11 cellular contexts compared by ENCODE assay signal in the genomic region with DNA sequence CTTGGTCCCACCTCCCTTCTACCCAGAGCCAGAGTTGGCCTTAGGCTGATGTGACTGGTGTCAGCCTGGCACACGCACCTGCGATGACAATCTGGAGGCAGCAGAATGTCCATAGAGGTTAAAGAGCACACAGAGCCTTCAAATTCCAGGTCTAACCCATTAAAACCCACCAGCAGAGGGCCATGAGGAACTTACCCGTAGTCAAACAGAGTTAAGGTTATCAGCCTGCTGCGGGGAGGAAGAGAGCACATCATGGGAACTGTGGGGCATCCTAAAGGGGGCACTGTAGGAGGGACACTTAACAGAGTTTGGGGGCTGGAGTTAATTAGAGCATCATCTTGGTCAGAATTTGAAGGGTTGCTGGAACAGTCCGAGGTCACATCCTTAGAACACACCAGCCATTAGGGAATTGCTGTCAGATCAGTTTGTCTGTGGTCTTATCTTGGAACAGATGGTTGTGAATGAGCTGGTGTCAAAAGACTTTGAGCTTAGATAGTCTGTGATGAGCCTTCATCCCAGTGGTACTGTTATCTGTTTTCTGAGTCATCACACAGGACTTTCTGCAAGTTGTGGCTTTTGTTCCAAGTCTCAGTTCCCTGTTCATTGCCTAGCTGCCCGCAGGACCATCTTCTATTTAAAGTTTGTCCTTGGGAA.
DNase-seq lines count a peak whose midpoint lies in the region; ATAC-seq and TF ChIP-seq lines count a peak whose summit lies in the region.
"Had no signal": no experiment of that assay in that cellular context is flagged by ENCODE, and none has a peak within 500 bp of the region (broad histone marks: within the 10 kb centered on the region; RNA-seq: fewer than 3 reads in every experiment).

No MANE protein-coding gene starts in this region.

- H3K4me3 Mint-ChIP-seq in natural killer cell = no peak overlapping the region
- no peak overlapping the region for H3K4me3 Mint-ChIP-seq in natural killer cell treated with Interleukin-12 subunit alpha and Interleukin-12 subunit beta and Interleukin-15 and Interleukin-18, amount 100 ng/mL, for 72 hours
- no peak overlapping the region for H3K4me3 Mint-ChIP-seq in CD4-positive, alpha-beta T cell

- H3K36me3 ChIP-seq in right atrium auricular region (no peaks in the 10 kb centered on the region), mammary epithelial cell (ENCODE audit: insufficient read depth, low read length) (no peaks in the 10 kb centered on the region)
- H3K36me3 ChIP-seq: adrenal gland had no signal

- WGBS in mammary epithelial cell (ENCODE audit: low coverage, missing lambda C conversion rate) = 87% methylated on average over 6 of the region's 6 CpGs

- in situ Hi-C loops in mammary epithelial cell (cut with MboI; ENCODE audit: low sequenced_read_pairs in 2 of 2) = no loop called here

- no peak for ATAC-seq in natural killer cell
- no peak for ATAC-seq in natural killer cell treated with Interleukin-12 subunit alpha and Interleukin-12 subunit beta and Interleukin-15 and Interleukin-18, amount 100 ng/mL, for 72 hours
- ATAC-seq in CD4-positive, alpha-beta T cell (ENCODE audit: poor library complexity) = no peak

- no peaks in the 10 kb centered on the region for H3K9me3 Mint-ChIP-seq in natural killer cell
- H3K9me3 Mint-ChIP-seq in natural killer cell treated with Interleukin-12 subunit alpha and Interleukin-12 subunit beta and Interleukin-15 and Interleukin-18, amount 100 ng/mL, for 72 hours = no peaks in the 10 kb centered on the region
- H3K9me3 Mint-ChIP-seq in CD4-positive, alpha-beta T cell = no peaks in the 10 kb centered on the region

- no peak overlapping the region for H3K9ac ChIP-seq in mammary epithelial cell (ENCODE audit: insufficient read depth, low read length)

- no peaks in the 10 kb centered on the region for H3K79me2 ChIP-seq in mammary epithelial cell (ENCODE audit: insufficient read depth, low read length)

- H3K27me3 Mint-ChIP-seq in natural killer cell (ENCODE audit: low read depth in 2 of 2) = no peaks in the 10 kb centered on the region
- H3K27me3 Mint-ChIP-seq in natural killer cell treated with Interleukin-12 subunit alpha and Interleukin-12 subunit beta and Interleukin-15 and Interleukin-18, amount 100 ng/mL, for 72 hours = no peaks in the 10 kb centered on the region
- no peaks in the 10 kb centered on the region for H3K27me3 Mint-ChIP-seq in CD4-positive, alpha-beta T cell

- CTCF ChIA-PET in CD4-positive, alpha-beta T cell (lab: Charles Lee) = no interaction called here
- CTCF ChIA-PET in mammary epithelial cell (lab: Charles Lee; ENCODE audit: low non-redundant PET) = no interaction called here

- no peaks in the 10 kb centered on the region for H4K20me1 ChIP-seq in mammary epithelial cell (ENCODE audit: insufficient read depth, low read length)

- BruUV-seq in mammary epithelial cell (replicated peaks; lab: Mats Ljungman, UMichigan) = no TSS peak

- H3K4me2 ChIP-seq in mammary epithelial cell (ENCODE audit: insufficient read depth, low read depth, low read length) = no peak overlapping the region

- dilution Hi-C loops in mammary epithelial cell (cut with HindIII; ENCODE audit: low sequenced_read_pairs) = no loop called here

- H2AFZ ChIP-seq in mammary epithelial cell (ENCODE audit: low read depth, low read length) = no peak overlapping the region

- H3K27ac ChIP-seq in right atrium auricular region = peak overlapping the region; percentile 67 to 92
- H3K27ac ChIP-seq in CD4-positive, alpha-beta T cell (ENCODE audit: low read depth, low read length) = no peak overlapping the region
- no peak overlapping the region for H3K27ac ChIP-seq in mammary epithelial cell (ENCODE audit: insufficient read depth, low read depth, low read length)

- intact Hi-C loops in natural killer cell (cut with micrococcal nuclease) (no loop called here), head of caudate nucleus (cut with DNase I) (no loop called here), mammary epithelial cell (cut with micrococcal nuclease) (no loop called here)
- intact Hi-C loops in CD4-positive, alpha-beta T cell (cut with DNase I, micrococcal nuclease) = no loop called here

- H3K4me3 ChIP-seq in right atrium auricular region (no peak overlapping the region), mammary epithelial cell (replicated peaks in 1 of 3; ENCODE audit: insufficient read depth in 1 of 3, low read depth in 2 of 3, low read length in 3 of 3) (no peak overlapping the region)
- H3K4me3 ChIP-seq: adrenal gland had no signal

- H3K27me3 ChIP-seq in right atrium auricular region = no peaks in the 10 kb centered on the region
- no peaks in the 10 kb centered on the region for H3K27me3 ChIP-seq in CD4-positive, alpha-beta T cell (ENCODE audit: control insufficient read depth, insufficient read depth, low read length)
- H3K27me3 ChIP-seq in mammary epithelial cell (ENCODE audit: insufficient read depth, low read length) = no peaks in the 10 kb centered on the region
- H3K27me3 ChIP-seq: adrenal gland had no signal

- no peaks in the 10 kb centered on the region for H3K36me3 Mint-ChIP-seq in natural killer cell
- no peaks in the 10 kb centered on the region for H3K36me3 Mint-ChIP-seq in natural killer cell treated with Interleukin-12 subunit alpha and Interleukin-12 subunit beta and Interleukin-15 and Interleukin-18, amount 100 ng/mL, for 72 hours
- H3K36me3 Mint-ChIP-seq in CD4-positive, alpha-beta T cell (ENCODE audit: low read depth) = no peaks in the 10 kb centered on the region

- no peaks in the 10 kb centered on the region for H3K9me3 ChIP-seq in right atrium auricular region
- H3K9me3 ChIP-seq in CD4-positive, alpha-beta T cell (ENCODE audit: control insufficient read depth, low read length) = no peaks in the 10 kb centered on the region
- no peaks in the 10 kb centered on the region for H3K9me3 ChIP-seq in mammary epithelial cell (replicated peaks; ENCODE audit: insufficient read depth, low read length)
- H3K9me3 ChIP-seq: adrenal gland had no signal

- no peak for TF ChIP-seq CTCF in natural killer cell (IDR thresholded peaks at IDR 0.05)
- TF ChIP-seq CTCF in right atrium auricular region (IDR thresholded peaks at IDR 0.05) = peak in 1 of 2 donors; percentile 38
- TF ChIP-seq CTCF in CD4-positive, alpha-beta T cell (IDR thresholded peaks at IDR 0.05) = no peak
- TF ChIP-seq CTCF in mammary epithelial cell (conservative IDR thresholded peaks at IDR 0.05 in 1 of 2, IDR thresholded peaks at IDR 0.05 in 1 of 2; ENCODE audit: extremely low read depth in 1 of 2, insufficient read depth in 1 of 2, low read depth in 1 of 2, low read length in 2 of 2) = no peak

- peaks cover 89 to 92% of the 10 kb centered on the region in 2 donors for H3K4me1 Mint-ChIP-seq in natural killer cell
- peaks cover 39 to 68% of the 10 kb centered on the region in 2 donors for H3K4me1 Mint-ChIP-seq in natural killer cell treated with Interleukin-12 subunit alpha and Interleukin-12 subunit beta and Interleukin-15 and Interleukin-18, amount 100 ng/mL, for 72 hours (ENCODE audit: low read depth in 2 of 2)
- H3K4me1 Mint-ChIP-seq in CD4-positive, alpha-beta T cell (ENCODE audit: low read depth) = no peaks in the 10 kb centered on the region

- peak overlapping the region; percentile 70 to 71 for H3K27ac Mint-ChIP-seq in natural killer cell
- H3K27ac Mint-ChIP-seq in natural killer cell treated with Interleukin-12 subunit alpha and Interleukin-12 subunit beta and Interleukin-15 and Interleukin-18, amount 100 ng/mL, for 72 hours = peak overlapping the region in 1 of 2 donors; percentile 69
- H3K27ac Mint-ChIP-seq in CD4-positive, alpha-beta T cell = no peak overlapping the region

- DNase-seq in natural killer cell = no peak
- DNase-seq in natural killer cell treated with Interleukin-12 subunit alpha and Interleukin-12 subunit beta and Interleukin-15 and Interleukin-18, amount 100 ng/mL, for 72 hours (ENCODE audit: low spot score) = no peak
- DNase-seq in OCI-M1 (lab: John Stamatoyannopoulos, UW) = peak; percentile 82
- no peak for DNase-seq in right atrium auricular region (ENCODE audit: low spot score)
- no peak for DNase-seq in CD4-positive, alpha-beta T cell
- DNase-seq in NCI-H2029 (lab: John Stamatoyannopoulos, UW) = no peak
- no peak for DNase-seq in head of caudate nucleus
- DNase-seq in mammary epithelial cell = no peak
- DNase-seq: adrenal gland, C1 segment of cervical spinal cord, MM.1S had no signal

- peaks cover 3 to 71% of the 10 kb centered on the region in 2 donors for H3K4me1 ChIP-seq in right atrium auricular region
- H3K4me1 ChIP-seq in mammary epithelial cell (ENCODE audit: insufficient read depth, low read length) = peaks cover 5% of the 10 kb centered on the region

- POLR2A ChIA-PET in CD4-positive, alpha-beta T cell (lab: Charles Lee) = no interaction called here

Comparison
In these comparisons a context has a peak if more than half of its experiments do, and no peak if none do; other contexts are left out.
1. H3K27ac ChIP-seq: peak in right atrium auricular region (2 of 2); none in CD4-positive, alpha-beta T cell (single experiment) and mammary epithelial cell (single experiment).